Comparison of ENCODE assay signal across 1 cellular context in the genomic region with DNA sequence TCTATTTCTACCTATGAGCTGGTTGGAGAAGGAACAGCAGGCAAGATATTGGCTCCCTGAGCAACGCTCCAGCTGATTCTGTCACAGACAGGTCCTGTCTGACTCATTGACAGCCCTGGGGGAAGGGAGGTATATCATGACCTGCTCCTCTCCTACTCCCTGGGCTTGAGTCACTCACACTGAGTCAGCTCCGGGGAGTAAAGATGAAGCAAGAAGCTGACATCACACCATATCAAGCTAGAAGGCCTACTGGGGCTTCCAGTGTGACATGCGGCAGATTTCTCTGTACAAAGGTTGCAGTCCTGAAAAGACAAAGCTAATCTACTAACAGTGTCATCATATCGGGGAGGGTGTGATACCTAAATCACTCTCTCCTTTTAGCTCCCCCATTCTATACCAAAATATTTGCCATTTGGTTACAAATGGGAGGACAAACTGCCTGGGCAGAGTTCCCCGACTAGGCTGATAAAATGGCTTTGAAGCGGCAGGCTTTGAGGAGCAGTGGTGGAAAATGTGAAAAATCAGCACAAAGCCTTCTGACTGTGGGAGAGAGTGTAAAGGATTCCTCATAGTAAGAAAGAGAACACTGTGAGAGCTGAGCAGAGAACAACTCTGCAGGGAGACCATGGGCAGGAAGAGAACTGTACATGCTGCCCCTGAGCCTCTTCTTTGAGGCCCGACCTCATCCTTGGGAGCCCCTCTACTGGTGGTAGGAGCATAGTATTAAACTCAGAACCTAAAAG.
TF ChIP-seq lines count a peak whose summit lies in the region.

No MANE protein-coding gene starts in this region.

TF ChIP-seq in HepG2, 621 proteins besides CTCF, POLR2A, EP300 and RAD21:
- TF ChIP-seq MAFK (conservative IDR thresholded peaks at IDR 0.05 in 1 of 2, IDR thresholded peaks at IDR 0.05 in 1 of 2; ENCODE audit: low read length in 2 of 2) (peak; percentile 17 to 36; a peak in 2 of 4 replicates), ZBTB14 (CRISPR knock-in tag; IDR thresholded peaks at IDR 0.05) (no peak), CREB1 (IDR thresholded peaks at IDR 0.05) (peak; percentile 53), CREB1 (CRISPR knock-in tag; IDR thresholded peaks at IDR 0.05) (peak; percentile 50; the same call in 1 of the 2 replicates), MXI1 (IDR thresholded peaks at IDR 0.05; ENCODE audit: borderline replicate concordance, low read depth, low read length) (peak; percentile 57; the same call in 1 of the 3 replicates), CEBPB (IDR thresholded peaks at IDR 0.05; ENCODE audit: borderline replicate concordance, low read depth, low read length) (peak; percentile 91), MAFF (IDR thresholded peaks at IDR 0.05; ENCODE audit: low read depth, low read length) (peak; percentile 25; the same call in 1 of the 2 replicates), FOSL2 (CRISPR knock-in tag; IDR thresholded peaks at IDR 0.05) (peak; percentile 97), SMARCE1 (IDR thresholded peaks at IDR 0.05; ENCODE audit: borderline replicate concordance) (no peak), CREM (IDR thresholded peaks at IDR 0.05) (0 out of 2 replicates have a peak, but pooled peaks have one; percentile 16), CREM (CRISPR knock-in tag; IDR thresholded peaks at IDR 0.05) (no peak), ZNF12 (CRISPR knock-in tag; IDR thresholded peaks at IDR 0.05) (0 out of 2 replicates have a peak, but pooled peaks have one; percentile 23), ATF3 (CRISPR knock-in tag; IDR thresholded peaks at IDR 0.05) (peak; percentile 71), RXRB (CRISPR knock-in tag; IDR thresholded peaks at IDR 0.05; ENCODE audit: borderline replicate concordance) (peak; percentile 57; the same call in 1 of the 2 replicates), ATF7 (IDR thresholded peaks at IDR 0.05) (peak; percentile 33; the same call in 1 of the 2 replicates), ATF7 (CRISPR knock-in tag; IDR thresholded peaks at IDR 0.05) (no peak), ZNF335 (CRISPR knock-in tag; IDR thresholded peaks at IDR 0.05) (peak; percentile 96), TGIF2 (CRISPR knock-in tag; IDR thresholded peaks at IDR 0.05) (peak; percentile 80; the same call in 1 of the 2 replicates), DZIP1 (CRISPR knock-in tag; IDR thresholded peaks at IDR 0.05) (no peak), ZBTB21 (CRISPR knock-in tag; IDR thresholded peaks at IDR 0.05) (peak; percentile 89), HOXA3 (CRISPR knock-in tag; IDR thresholded peaks at IDR 0.05) (no peak), CEBPG (CRISPR knock-in tag; IDR thresholded peaks at IDR 0.05) (peak; percentile 65), KDM2A (CRISPR knock-in tag; IDR thresholded peaks at IDR 0.05; ENCODE audit: borderline replicate concordance, low read depth) (0 out of 2 replicates have a peak, but pooled peaks have one; percentile 29), SAP130 (CRISPR knock-in tag; IDR thresholded peaks at IDR 0.05; ENCODE audit: low read depth) (peak; percentile 78), PHF5A (CRISPR knock-in tag; IDR thresholded peaks at IDR 0.05; ENCODE audit: low read depth, unreplicated experiment) (no peak), JUN (CRISPR knock-in tag; IDR thresholded peaks at IDR 0.05) (peak; percentile 73; the same call in 1 of the 2 replicates)
- TF ChIP-seq, protein P1, sequence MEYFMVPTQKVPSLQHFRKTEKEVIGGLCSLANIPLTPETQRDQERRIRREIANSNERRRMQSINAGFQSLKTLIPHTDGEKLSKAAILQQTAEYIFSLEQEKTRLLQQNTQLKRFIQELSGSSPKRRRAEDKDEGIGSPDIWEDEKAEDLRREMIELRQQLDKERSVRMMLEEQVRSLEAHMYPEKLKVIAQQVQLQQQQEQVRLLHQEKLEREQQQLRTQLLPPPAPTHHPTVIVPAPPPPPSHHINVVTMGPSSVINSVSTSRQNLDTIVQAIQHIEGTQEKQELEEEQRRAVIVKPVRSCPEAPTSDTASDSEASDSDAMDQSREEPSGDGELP (IDR thresholded peaks at IDR 0.05; ENCODE audit: borderline replicate concordance, low read depth): peak; percentile 78; the same call in 1 of the 2 replicates
- TF ChIP-seq, protein P2, sequence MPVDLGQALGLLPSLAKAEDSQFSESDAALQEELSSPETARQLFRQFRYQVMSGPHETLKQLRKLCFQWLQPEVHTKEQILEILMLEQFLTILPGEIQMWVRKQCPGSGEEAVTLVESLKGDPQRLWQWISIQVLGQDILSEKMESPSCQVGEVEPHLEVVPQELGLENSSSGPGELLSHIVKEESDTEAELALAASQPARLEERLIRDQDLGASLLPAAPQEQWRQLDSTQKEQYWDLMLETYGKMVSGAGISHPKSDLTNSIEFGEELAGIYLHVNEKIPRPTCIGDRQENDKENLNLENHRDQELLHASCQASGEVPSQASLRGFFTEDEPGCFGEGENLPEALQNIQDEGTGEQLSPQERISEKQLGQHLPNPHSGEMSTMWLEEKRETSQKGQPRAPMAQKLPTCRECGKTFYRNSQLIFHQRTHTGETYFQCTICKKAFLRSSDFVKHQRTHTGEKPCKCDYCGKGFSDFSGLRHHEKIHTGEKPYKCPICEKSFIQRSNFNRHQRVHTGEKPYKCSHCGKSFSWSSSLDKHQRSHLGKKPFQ (CRISPR knock-in tag; IDR thresholded peaks at IDR 0.05; ENCODE audit: insufficient replicate concordance): no peak
- TF ChIP-seq, protein P3, sequence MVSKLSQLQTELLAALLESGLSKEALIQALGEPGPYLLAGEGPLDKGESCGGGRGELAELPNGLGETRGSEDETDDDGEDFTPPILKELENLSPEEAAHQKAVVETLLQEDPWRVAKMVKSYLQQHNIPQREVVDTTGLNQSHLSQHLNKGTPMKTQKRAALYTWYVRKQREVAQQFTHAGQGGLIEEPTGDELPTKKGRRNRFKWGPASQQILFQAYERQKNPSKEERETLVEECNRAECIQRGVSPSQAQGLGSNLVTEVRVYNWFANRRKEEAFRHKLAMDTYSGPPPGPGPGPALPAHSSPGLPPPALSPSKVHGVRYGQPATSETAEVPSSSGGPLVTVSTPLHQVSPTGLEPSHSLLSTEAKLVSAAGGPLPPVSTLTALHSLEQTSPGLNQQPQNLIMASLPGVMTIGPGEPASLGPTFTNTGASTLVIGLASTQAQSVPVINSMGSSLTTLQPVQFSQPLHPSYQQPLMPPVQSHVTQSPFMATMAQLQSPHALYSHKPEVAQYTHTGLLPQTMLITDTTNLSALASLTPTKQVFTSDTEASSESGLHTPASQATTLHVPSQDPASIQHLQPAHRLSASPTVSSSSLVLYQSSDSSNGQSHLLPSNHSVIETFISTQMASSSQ (IDR thresholded peaks at IDR 0.05; ENCODE audit: low read depth): no peak
- TF ChIP-seq, protein P3 (CRISPR knock-in tag; IDR thresholded peaks at IDR 0.05; ENCODE audit: borderline replicate concordance): no peak
